In genomic region chr22:45240137-45240809, GRCh38 we compare ENCODE assay signal across 8 cellular contexts. TPM values are rescaled to one million over a fixed set of nuclear protein-coding genes. Genes with fewer than 3 reads are reported as not detected.
A peak's percentile ranks its signal among the peaks of the same experiment; 100 is the strongest.
DNase-seq lines count a peak whose midpoint lies in the region; TF ChIP-seq lines count a peak whose summit lies in the region.

No MANE protein-coding gene starts in this region.

- POLR2A ChIA-PET in AG04449 (lab: Yijun Ruan, JAX): no interaction called here

- H3K27ac ChIP-seq in colonic mucosa (no peak overlapping the region), stomach (peak overlapping the region; percentile 35 to 76 (median 42))

- CTCF ChIA-PET in AG04449 (lab: Yijun Ruan, JAX): no interaction called here

- H3K4me1 ChIP-seq in colonic mucosa (no peaks in the 10 kb centered on the region), stomach (peaks cover 27 to 78% (median 49%) of the 10 kb centered on the region in 4 donors)

- DNase-seq in AG04449 (ENCODE audit: low read depth, low spot score) (no peak), H7 (peak; percentile 81), T-helper 1 cell (peak in 3 of 5 donors; percentile 15 to 38 (median 18)), colonic mucosa (peak; percentile 41), lung microvascular endothelial cell (ENCODE audit: low read depth in 2 of 2) (peak; percentile 23 to 38), stomach (no peak), ureter (ENCODE audit: low spot score) (no peak), GM20000 (ENCODE audit: low spot score) (no peak)

- 1 to 2% (median 1%) methylated on average over 16 to 72 of the region's 72 CpGs for WGBS in stomach, 5 donors

- no peak for TF ChIP-seq POLR2A in stomach (IDR thresholded peaks at IDR 0.05)

- H3K9me3 ChIP-seq in colonic mucosa: no peaks in the 10 kb centered on the region
- H3K9me3 ChIP-seq in stomach: no peaks in the 10 kb centered on the region

- H3K27me3 ChIP-seq in H7 (ENCODE audit: control insufficient read depth, insufficient read depth, low read length): peaks cover 12% of the 10 kb centered on the region; the same call in 1 of the 2 replicates
- H3K27me3 ChIP-seq in colonic mucosa: no peaks in the 10 kb centered on the region
- no peaks in the 10 kb centered on the region for H3K27me3 ChIP-seq in stomach

- H3K9ac ChIP-seq in colonic mucosa (ENCODE audit: low read depth in 2 of 2, low read length in 2 of 2): peak overlapping the region; percentile 81 to 84

- no peak for TF ChIP-seq CTCF in AG04449 (IDR thresholded peaks at IDR 0.05; ENCODE audit: insufficient read depth, low read length, missing control alignments)
- no peak for TF ChIP-seq CTCF in colonic mucosa (IDR thresholded peaks at IDR 0.05)
- no peak for TF ChIP-seq CTCF in stomach (IDR thresholded peaks at IDR 0.05)
- TF ChIP-seq CTCF in GM20000 (IDR thresholded peaks at IDR 0.05; ENCODE audit: extremely low read depth, missing control alignments): no peak

- intact Hi-C loops in colonic mucosa (cut with DNase I): no loop called here
- intact Hi-C loops in stomach (cut with DNase I; ENCODE audit: low total_unique reads): no loop called here

- peak overlapping the region; percentile 67 for H3K4me3 ChIP-seq in AG04449 (ENCODE audit: low read depth, low read length)
- H3K4me3 ChIP-seq in H7 (ENCODE audit: insufficient read depth, low read depth, low read length): peak overlapping the region; percentile 76
- H3K4me3 ChIP-seq in colonic mucosa: peak overlapping the region; percentile 61
- H3K4me3 ChIP-seq in stomach: peak overlapping the region; percentile 67 to 88 (median 80)

- H3K36me3 ChIP-seq in H7 (replicated peaks; ENCODE audit: control insufficient read depth, insufficient read depth, low read length) (peaks cover 4% of the 10 kb centered on the region), colonic mucosa (no peaks in the 10 kb centered on the region), stomach (peaks cover 0 to 20% (median 9%) of the 10 kb centered on the region in 4 donors)

- no peak for TF ChIP-seq EP300 in stomach (IDR thresholded peaks at IDR 0.05)

RNA-seq across cellular contexts. Expression of gene KIAA0930, which starts 0.4 kb away (rescaled TPM):
- total RNA-seq in H7 (2014; rRNA removed; shearing (Covaris generic)): 37.5 and 43.9 TPM in 2 replicates
- 10 to 100 TPM; 38.5 to 44.8 TPM for total RNA-seq in colonic mucosa
- 22.7 and 40.1 TPM in 2 replicates for total RNA-seq in lung microvascular endothelial cell
- 10 to 100 TPM in 4 of 5 donors, 1 to 10 TPM in 1; 7.1 to 42.3 (median 11.3) TPM for total RNA-seq in stomach
- polyA plus RNA-seq in stomach: 10 to 100 TPM; 21.7 to 26.6 (median 25.2) TPM
- 79.2 TPM for total RNA-seq in ureter

RNA-seq across cellular contexts. Expression of gene UPK3A, which starts 44.5 kb away (rescaled TPM):
- 0.41 TPM in 1 of 2 replicates, not detected in the other for total RNA-seq in H7 (2014; rRNA removed; shearing (Covaris generic))
- total RNA-seq in colonic mucosa (1 to 10 TPM in 1 of 2 donors, under 1 TPM in 1; 0.32 to 3.6 TPM), lung microvascular endothelial cell (not detected in 2 replicates), stomach (1 to 10 TPM in 1 of 5 donors, not detected in 4; 1.3 TPM), ureter (233 TPM)
- polyA plus RNA-seq in stomach: under 1 TPM in 2 of 3 donors, not detected in 1; 0.10 to 0.76 TPM

Comparison
In these comparisons a context has a peak if more than half of its experiments do, and no peak if none do; other contexts are left out.
1. DNase-seq: peak in H7 (single experiment), T-helper 1 cell (3 of 5), colonic mucosa (single experiment) and lung microvascular endothelial cell (2 of 2); none in AG04449 (single experiment), stomach (single experiment), ureter (single experiment) and GM20000 (single experiment).
2. RNA of gene UPK3A, which starts 44.5 kb away (total RNA-seq): 233 TPM in ureter (single experiment); 0.32 to 3.6 TPM in colonic mucosa, 0.41 TPM in H7, not detected in lung microvascular endothelial cell and 1.3 TPM in stomach; every median in the first group is over 10 times any median in the second.
3. Peak in every context shown above with its lines, with median percentiles within 50 percentile points of each other: H3K4me3 ChIP-seq.